ENCODE assay signal across 8 cellular contexts in genomic region chr15:55991841-55992768, GRCh38. TPM values are rescaled to one million over a fixed set of nuclear protein-coding genes. Genes with fewer than 3 reads are reported as not detected.
DNase-seq lines count a peak whose midpoint lies in the region; ATAC-seq and TF ChIP-seq lines count a peak whose summit lies in the region.

No MANE protein-coding gene starts in this region.

- BruUV-seq in Panc1 (replicated peaks; lab: Mats Ljungman, UMichigan): TSS peak; percentile 81

- peak overlapping the region; percentile 31 for H3K4me2 ChIP-seq in trophoblast cell (ENCODE audit: low read length)

- H2AK5ac ChIP-seq in trophoblast cell (ENCODE audit: low read length): no peak overlapping the region

- H2AFZ ChIP-seq in trophoblast cell (ENCODE audit: insufficient read depth, low read length, poor library complexity): no peak overlapping the region

- no CpG with 5 or more reads among the region's 12 CpGs for WGBS in trophoblast cell (ENCODE audit: extremely low coverage, insufficient coverage, insufficient read length)

- POLR2A ChIA-PET in Panc1 (lab: Charles Lee): no interaction called here

- no peaks in the 10 kb centered on the region for H3K27me3 ChIP-seq in Panc1 (ENCODE audit: control insufficient read depth, insufficient read depth, low read length)
- no peaks in the 10 kb centered on the region for H3K27me3 ChIP-seq in trophoblast cell (ENCODE audit: insufficient read depth, low read length)

- H3K27ac ChIP-seq in Panc1 (ENCODE audit: low read length) (peak overlapping the region; percentile 89), trophoblast cell (ENCODE audit: low read depth, low read length) (no peak overlapping the region)

- H3K14ac ChIP-seq in trophoblast cell (ENCODE audit: low read length): no peak overlapping the region

- no peak overlapping the region for H4K91ac ChIP-seq in trophoblast cell (ENCODE audit: low read depth, low read length)

- no peak overlapping the region for H4K8ac ChIP-seq in trophoblast cell (ENCODE audit: low read depth, low read length)

- H3K4me1 ChIP-seq in Panc1 (ENCODE audit: control insufficient read depth, insufficient read depth, low read length) (peaks cover 19% of the 10 kb centered on the region), trophoblast cell (ENCODE audit: control insufficient read depth in 1 of 2, insufficient read depth in 2 of 2, low read length in 2 of 2) (no peaks in the 10 kb centered on the region)

- no peak for ATAC-seq in Panc1
- ATAC-seq in HG03354 (IDR thresholded peaks at IDR 0.05; ENCODE audit: poor library complexity, severe bottlenecking, unreplicated experiment): no peak

- no peak for TF ChIP-seq CTCF in Panc1 (IDR thresholded peaks at IDR 0.05)
- TF ChIP-seq CTCF in epithelial cell of proximal tubule (conservative IDR thresholded peaks at IDR 0.05; ENCODE audit: low read depth, low read length): no peak

- no peak overlapping the region for H3K23ac ChIP-seq in trophoblast cell (ENCODE audit: low read length)

- DNase-seq in ELR (ENCODE audit: low read depth) (peak; percentile 25), Panc1 (ENCODE audit: low read depth, low spot score) (no peak), epithelial cell of proximal tubule (ENCODE audit: low read depth) (no peak), trophoblast cell (no peak), cerebellar nuclear complex (lab: John Stamatoyannopoulos, UW) (no peak), SK-N-DZ (ENCODE audit: low spot score) (no peak), NCI-H2029 treated with DMSO at 0.1 percent for 48 hours (lab: John Stamatoyannopoulos, UW) (no peak)

- H3K4me3 ChIP-seq in Panc1 (ENCODE audit: low read depth in 2 of 2, low read length in 2 of 2) (peak overlapping the region; percentile 65 to 75), epithelial cell of proximal tubule (ENCODE audit: low read depth, low read length) (peak overlapping the region; percentile 82), trophoblast cell (ENCODE audit: low read depth, low read length) (no peak overlapping the region)

- H2BK12ac ChIP-seq in trophoblast cell (ENCODE audit: low read length): no peak overlapping the region

- no peak overlapping the region for H3K18ac ChIP-seq in trophoblast cell (ENCODE audit: low read length)

- H4K12ac ChIP-seq in trophoblast cell (ENCODE audit: low read depth, low read length): no peak overlapping the region

- H3K9me3 ChIP-seq in Panc1 (ENCODE audit: control insufficient read depth, insufficient read depth, low read depth, low read length) (no peaks in the 10 kb centered on the region), trophoblast cell (ENCODE audit: insufficient read depth, low read depth, low read length) (no peaks in the 10 kb centered on the region)

- no peak overlapping the region for H3K9ac ChIP-seq in trophoblast cell (ENCODE audit: low read length)

- CTCF ChIA-PET in Panc1 (lab: Charles Lee): interaction anchor here (0.6 to 1.0 kb wide), 2 partner anchors 63 to 299 kb away, joined by 3 read pairs; no protein-coding TSS in a partner anchor

- peaks cover 8% of the 10 kb centered on the region for H3K79me1 ChIP-seq in trophoblast cell (ENCODE audit: low read length)

- H3K36me3 ChIP-seq in Panc1 (ENCODE audit: control insufficient read depth, insufficient read depth, low read length): no peaks in the 10 kb centered on the region
- H3K36me3 ChIP-seq in trophoblast cell (ENCODE audit: control insufficient read depth in 1 of 2, insufficient read depth in 2 of 2, low read length in 2 of 2): peaks cover 0 to 2% of the 10 kb centered on the region in 2 experiments

- in situ Hi-C loops in Panc1 (cut with HindIII; ENCODE audit: low pct_unique_long_range_greater_than_20kb, low sequenced_read_pairs): no loop called here

- no peak overlapping the region for H2BK120ac ChIP-seq in trophoblast cell (ENCODE audit: insufficient read depth, low read length, poor library complexity)

- H3K79me2 ChIP-seq in trophoblast cell (ENCODE audit: control insufficient read depth, insufficient read depth, low read length, poor library complexity): peaks cover 5% of the 10 kb centered on the region

- H2BK5ac ChIP-seq in trophoblast cell (ENCODE audit: low read depth, low read length, poor library complexity): no peak overlapping the region

- H3K4ac ChIP-seq in trophoblast cell (ENCODE audit: low read depth, low read length): no peak overlapping the region

- intact Hi-C loops in Panc1 (cut with micrococcal nuclease; ENCODE audit: unreplicated experiment): loop anchor here (5.0 to 10.0 kb wide), 2 partner anchors 60 to 253 kb away; partner anchors contain the start of gene RFX7

RNA-seq across cellular contexts. Expression of gene NEDD4, which starts 1.3 kb away (rescaled TPM):
- total RNA-seq in Panc1 (2021; ENCODE audit: unreplicated experiment) (18.8 TPM), epithelial cell of proximal tubule (15.6 and 25.3 TPM in 2 replicates)
- polyA plus RNA-seq in Panc1 (2012; ENCODE audit: insufficient read length): 7.7 TPM
- polyA plus RNA-seq in trophoblast cell (2013): 10.1 and 10.8 TPM in 2 replicates
- polyA plus RNA-seq in SK-N-DZ (2014; cell fraction: cytosol; rRNA removed): 5.7 and 6.5 TPM in 2 replicates
- polyA plus RNA-seq in SK-N-DZ (2014; cell fraction: nucleus; rRNA removed): 6.2 and 6.8 TPM in 2 replicates
